19 cellular contexts compared by ENCODE assay signal in the genomic region with DNA sequence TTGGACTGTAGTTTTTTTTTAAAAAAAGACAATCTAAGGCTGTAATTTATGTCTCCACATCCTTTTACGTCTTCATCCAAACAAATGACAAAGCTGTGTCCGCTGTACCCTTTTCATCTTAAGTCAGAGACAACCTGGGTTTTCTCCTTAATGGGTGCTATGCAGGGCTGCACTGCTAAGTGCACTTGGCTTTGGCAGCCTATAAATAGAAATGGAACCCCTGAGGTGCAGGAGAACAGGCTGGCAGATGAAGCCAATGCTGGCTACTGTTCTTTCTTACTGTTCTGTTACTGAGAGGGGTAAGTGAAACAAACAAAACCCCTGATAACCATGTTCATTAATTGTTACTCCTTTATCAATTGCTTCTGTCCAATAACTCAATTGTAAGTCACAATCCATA. TPM values are rescaled to one million over a fixed set of nuclear protein-coding genes. Genes with fewer than 3 reads are reported as not detected.
A peak's percentile ranks its signal among the peaks of the same experiment; 100 is the strongest.
DNase-seq lines count a peak whose midpoint lies in the region; ATAC-seq and TF ChIP-seq lines count a peak whose summit lies in the region.
"Had no signal": no experiment of that assay in that cellular context is flagged by ENCODE, and none has a peak within 500 bp of the region (broad histone marks: within the 10 kb centered on the region; RNA-seq: fewer than 3 reads in every experiment).

No MANE protein-coding gene starts in this region.

- intact Hi-C loops in posterior cingulate gyrus (cut with DNase I) (no loop called here), PC-9 (cut with micrococcal nuclease; ENCODE audit: unreplicated experiment) (no loop called here)

- H3K9me2 ChIP-seq in PC-9 (ENCODE audit: insufficient read depth) = no peaks in the 10 kb centered on the region

- no peak for ATAC-seq in GM21447 (IDR thresholded peaks at IDR 0.05; ENCODE audit: unreplicated experiment)
- ATAC-seq: GM12878, PC-3 had no signal

- BruUV-seq in PC-9 (replicated peaks; lab: Mats Ljungman, UMichigan) = no TSS peak

- DNase-seq in NCI-H2171 treated with DMSO at 0.1 percent for 48 hours (lab: John Stamatoyannopoulos, UW) = peak; percentile 18
- no peak for DNase-seq in NCI-H2171 (lab: John Stamatoyannopoulos, UW)
- peak; percentile 96 for DNase-seq in NCI-H2107 treated with DMSO at 0.1 percent for 48 hours (lab: John Stamatoyannopoulos, UW; ENCODE audit: unreplicated experiment)
- DNase-seq in NCI-H69 (lab: John Stamatoyannopoulos, UW) = peak; percentile 87
- no peak for DNase-seq in posterior cingulate gyrus
- DNase-seq in PC-9 = no peak
- no peak for DNase-seq in putamen (ENCODE audit: low spot score)
- DNase-seq: CD4-positive, alpha-beta memory T cell; DND-41; GDM1; GOT3; NCI-H2081 treated with DMSO at 0.1 percent for 48 hours; NCI-H526; PC-3; SJCRH30; T-helper 2 cell had no signal

- no peak for TF ChIP-seq CTCF in PC-9 (conservative IDR thresholded peaks at IDR 0.05)

- H3K36me3 ChIP-seq in PC-9 (ENCODE audit: low read depth) = no peaks in the 10 kb centered on the region
- H3K36me3 ChIP-seq: SJCRH30 had no signal

- no peaks in the 10 kb centered on the region for H3K79me2 ChIP-seq in PC-9 (ENCODE audit: low read depth)

- H3K4me2 ChIP-seq in PC-9 = no peak overlapping the region
- H3K4me2 ChIP-seq: KMS-11 had no signal

- no peaks in the 10 kb centered on the region for H4K20me1 ChIP-seq in PC-9 (ENCODE audit: insufficient read depth)

- H2AFZ ChIP-seq in PC-9 = no peak overlapping the region

- H3K4me3 ChIP-seq in PC-9 = no peak overlapping the region
- H3K4me3 ChIP-seq: GM12878, SJCRH30 had no signal

- no peaks in the 10 kb centered on the region for H3K4me1 ChIP-seq in PC-9 (replicated peaks; ENCODE audit: insufficient read depth)
- H3K4me1 ChIP-seq: SJCRH30 had no signal

- H3F3A ChIP-seq in PC-9 (ENCODE audit: insufficient read depth, low read depth) = no peaks in the 10 kb centered on the region

- CTCF ChIA-PET in PC-9 (lab: Charles Lee) = no interaction called here

- H3K9me3 ChIP-seq in PC-9 (ENCODE audit: insufficient read depth, low read depth) = no peaks in the 10 kb centered on the region
- H3K9me3 ChIP-seq: SJCRH30 had no signal

- no peak overlapping the region for H3K27ac ChIP-seq in PC-9
- H3K27ac ChIP-seq: KMS-11, SJCRH30 had no signal

- POLR2A ChIA-PET in PC-9 (lab: Charles Lee; ENCODE audit: unreplicated experiment) = no interaction called here

- H3K27me3 ChIP-seq in PC-9 (ENCODE audit: insufficient read depth, low read depth) = no peaks in the 10 kb centered on the region
- H3K27me3 ChIP-seq: SJCRH30 had no signal

RNA-seq across cellular contexts. Expression of a gene that starts 47.1 kb away (rescaled TPM):
- 12.1 and 14.5 TPM in 2 replicates for total RNA-seq in PC-9 (2021)

Comparison
In these comparisons a context has a peak if more than half of its experiments do, and no peak if none do; other contexts are left out.
1. DNase-seq: peak in NCI-H2171 treated with DMSO at 0.1 percent for 48 hours (single experiment), NCI-H2107 treated with DMSO at 0.1 percent for 48 hours (single experiment) and NCI-H69 (single experiment); none in NCI-H2171 (single experiment), posterior cingulate gyrus (0 of 10), PC-9 (0 of 2) and putamen (single experiment).